In genomic region chr11:976431-977160, GRCh38 we compare ENCODE assay signal across 13 cellular contexts. TPM values are rescaled to one million over a fixed set of nuclear protein-coding genes. Genes with fewer than 3 reads are reported as not detected.
DNase-seq lines count a peak whose midpoint lies in the region; ATAC-seq and TF ChIP-seq lines count a peak whose summit lies in the region.
"Had no signal": no experiment of that assay in that cellular context is flagged by ENCODE, and none has a peak within 500 bp of the region (broad histone marks: within the 10 kb centered on the region; RNA-seq: fewer than 3 reads in every experiment).

No MANE protein-coding gene starts in this region.

- ATAC-seq in WTC11 (no peak), GM21529 (IDR thresholded peaks at IDR 0.05; ENCODE audit: unreplicated experiment) (no peak), HG03025 (IDR thresholded peaks at IDR 0.05; ENCODE audit: low FRiP score, unreplicated experiment) (no peak)
- peak; percentile 60 for ATAC-seq in stimulated activated naive CD8-positive, alpha-beta T cell treated with anti-CD3 and anti-CD28 coated beads, Interleukin-15, amount 100 ng/mL, for 72 hours

- DNase-seq in activated gamma-delta T cell treated with Interleukin-2 at 50 U/mL for 16 hours: peak; percentile 17
- no peak for DNase-seq in activated gamma-delta T cell (lab: John Stamatoyannopoulos, UW)
- DNase-seq in WTC11 (ENCODE audit: low spot score): no peak
- no peak for DNase-seq in glutamatergic neuron
- DNase-seq in stimulated activated naive CD8-positive, alpha-beta T cell treated with anti-CD3 and anti-CD28 coated beads, Interleukin-15, amount 100 ng/mL, for 72 hours: no peak
- no peak for DNase-seq in NCI-H510A treated with DMSO at 0.1 percent for 48 hours (lab: John Stamatoyannopoulos, UW)
- DNase-seq: activated CD8-positive, alpha-beta memory T cell treated with anti-CD3 and anti-CD28 coated beads, Interleukin-2, amount 50 U/mL, for 48 hours; stimulated activated CD4-positive, alpha-beta T cell treated with anti-CD3 and anti-CD28 coated beads, Interleukin-4, amount 100 ng/mL, for 4 hours; T-helper 1 cell; uterus had no signal

- H3K27ac Mint-ChIP-seq in WTC11: peak overlapping the region; percentile 65; the same call in 1 of the 2 replicates
- peak overlapping the region; percentile 22 for H3K27ac Mint-ChIP-seq in glutamatergic neuron (ENCODE audit: unreplicated experiment)
- H3K27ac Mint-ChIP-seq in stimulated activated naive CD8-positive, alpha-beta T cell treated with anti-CD3 and anti-CD28 coated beads, Interleukin-15, amount 100 ng/mL, for 72 hours: no peak overlapping the region

- TF ChIP-seq CTCF in WTC11 (IDR thresholded peaks at IDR 0.05) (no peak), glutamatergic neuron (IDR thresholded peaks at IDR 0.05; ENCODE audit: partially characterized antibody, unreplicated experiment) (no peak)

- H3K4me3 Mint-ChIP-seq in WTC11 (no peak overlapping the region), glutamatergic neuron (ENCODE audit: unreplicated experiment) (no peak overlapping the region)
- no peak overlapping the region for H3K4me3 Mint-ChIP-seq in stimulated activated naive CD8-positive, alpha-beta T cell treated with anti-CD3 and anti-CD28 coated beads, Interleukin-15, amount 100 ng/mL, for 72 hours
- H3K4me3 Mint-ChIP-seq: nephron had no signal

- peaks cover 33% of the 10 kb centered on the region for H3K36me3 Mint-ChIP-seq in WTC11
- no peaks in the 10 kb centered on the region for H3K36me3 Mint-ChIP-seq in glutamatergic neuron (ENCODE audit: unreplicated experiment)

- no peaks in the 10 kb centered on the region for H3K9me3 Mint-ChIP-seq in WTC11
- peaks cover 21% of the 10 kb centered on the region for H3K9me3 Mint-ChIP-seq in glutamatergic neuron (ENCODE audit: unreplicated experiment)
- H3K9me3 Mint-ChIP-seq in stimulated activated naive CD8-positive, alpha-beta T cell treated with anti-CD3 and anti-CD28 coated beads, Interleukin-15, amount 100 ng/mL, for 72 hours: no peaks in the 10 kb centered on the region
- H3K9me3 Mint-ChIP-seq: nephron had no signal

- CTCF ChIA-PET in WTC11 (lab: Charles Lee): interaction anchor here (1.0 to 4.2 kb wide), 5 partner anchors 31 to 82 kb away, joined by 4 to 29 read pairs (median 12); partner anchors contain the start of gene CHID1

- H3K27me3 Mint-ChIP-seq in WTC11 (ENCODE audit: low read depth): no peaks in the 10 kb centered on the region
- peaks cover 21% of the 10 kb centered on the region for H3K27me3 Mint-ChIP-seq in glutamatergic neuron (ENCODE audit: unreplicated experiment)
- H3K27me3 Mint-ChIP-seq in stimulated activated naive CD8-positive, alpha-beta T cell treated with anti-CD3 and anti-CD28 coated beads, Interleukin-15, amount 100 ng/mL, for 72 hours: no peaks in the 10 kb centered on the region

- POLR2A ChIA-PET in WTC11 (lab: Charles Lee): interaction anchor here (1.2 kb wide), 1 partner anchor 65 kb away, joined by 4 read pairs; the partner anchor contains the start of gene CHID1

- H3K4me1 Mint-ChIP-seq in WTC11: peaks cover 12% of the 10 kb centered on the region
- H3K4me1 Mint-ChIP-seq in glutamatergic neuron (ENCODE audit: low read depth, unreplicated experiment): peaks cover 34% of the 10 kb centered on the region
- H3K4me1 Mint-ChIP-seq in stimulated activated naive CD8-positive, alpha-beta T cell treated with anti-CD3 and anti-CD28 coated beads, Interleukin-15, amount 100 ng/mL, for 72 hours: peaks cover 41% of the 10 kb centered on the region

TF ChIP-seq in WTC11, 78 proteins besides CTCF, POLR2A, EP300 and RAD21:
- no peak for TF ChIP-seq CBFB (CRISPR knock-in tag; IDR thresholded peaks at IDR 0.05; ENCODE audit: low read depth)
- TF ChIP-seq SMAD4 (CRISPR knock-in tag; IDR thresholded peaks at IDR 0.05): no peak
- no peak for TF ChIP-seq JUN (CRISPR knock-in tag; IDR thresholded peaks at IDR 0.05)
- TF ChIP-seq, protein P1, sequence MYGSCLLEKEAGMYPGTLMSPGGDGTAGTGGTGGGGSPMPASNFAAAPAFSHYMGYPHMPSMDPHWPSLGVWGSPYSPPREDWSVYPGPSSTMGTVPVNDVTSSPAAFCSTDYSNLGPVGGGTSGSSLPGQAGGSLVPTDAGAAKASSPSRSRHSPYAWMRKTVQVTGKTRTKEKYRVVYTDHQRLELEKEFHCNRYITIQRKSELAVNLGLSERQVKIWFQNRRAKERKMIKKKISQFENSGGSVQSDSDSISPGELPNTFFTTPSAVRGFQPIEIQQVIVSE (CRISPR knock-in tag; IDR thresholded peaks at IDR 0.05; ENCODE audit: borderline replicate concordance): no peak
- no peak for TF ChIP-seq USF2 (CRISPR knock-in tag; IDR thresholded peaks at IDR 0.05)
- TF ChIP-seq, protein P2, sequence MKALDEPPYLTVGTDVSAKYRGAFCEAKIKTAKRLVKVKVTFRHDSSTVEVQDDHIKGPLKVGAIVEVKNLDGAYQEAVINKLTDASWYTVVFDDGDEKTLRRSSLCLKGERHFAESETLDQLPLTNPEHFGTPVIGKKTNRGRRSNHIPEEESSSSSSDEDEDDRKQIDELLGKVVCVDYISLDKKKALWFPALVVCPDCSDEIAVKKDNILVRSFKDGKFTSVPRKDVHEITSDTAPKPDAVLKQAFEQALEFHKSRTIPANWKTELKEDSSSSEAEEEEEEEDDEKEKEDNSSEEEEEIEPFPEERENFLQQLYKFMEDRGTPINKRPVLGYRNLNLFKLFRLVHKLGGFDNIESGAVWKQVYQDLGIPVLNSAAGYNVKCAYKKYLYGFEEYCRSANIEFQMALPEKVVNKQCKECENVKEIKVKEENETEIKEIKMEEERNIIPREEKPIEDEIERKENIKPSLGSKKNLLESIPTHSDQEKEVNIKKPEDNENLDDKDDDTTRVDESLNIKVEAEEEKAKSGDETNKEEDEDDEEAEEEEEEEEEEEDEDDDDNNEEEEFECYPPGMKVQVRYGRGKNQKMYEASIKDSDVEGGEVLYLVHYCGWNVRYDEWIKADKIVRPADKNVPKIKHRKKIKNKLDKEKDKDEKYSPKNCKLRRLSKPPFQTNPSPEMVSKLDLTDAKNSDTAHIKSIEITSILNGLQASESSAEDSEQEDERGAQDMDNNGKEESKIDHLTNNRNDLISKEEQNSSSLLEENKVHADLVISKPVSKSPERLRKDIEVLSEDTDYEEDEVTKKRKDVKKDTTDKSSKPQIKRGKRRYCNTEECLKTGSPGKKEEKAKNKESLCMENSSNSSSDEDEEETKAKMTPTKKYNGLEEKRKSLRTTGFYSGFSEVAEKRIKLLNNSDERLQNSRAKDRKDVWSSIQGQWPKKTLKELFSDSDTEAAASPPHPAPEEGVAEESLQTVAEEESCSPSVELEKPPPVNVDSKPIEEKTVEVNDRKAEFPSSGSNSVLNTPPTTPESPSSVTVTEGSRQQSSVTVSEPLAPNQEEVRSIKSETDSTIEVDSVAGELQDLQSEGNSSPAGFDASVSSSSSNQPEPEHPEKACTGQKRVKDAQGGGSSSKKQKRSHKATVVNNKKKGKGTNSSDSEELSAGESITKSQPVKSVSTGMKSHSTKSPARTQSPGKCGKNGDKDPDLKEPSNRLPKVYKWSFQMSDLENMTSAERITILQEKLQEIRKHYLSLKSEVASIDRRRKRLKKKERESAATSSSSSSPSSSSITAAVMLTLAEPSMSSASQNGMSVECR (CRISPR knock-in tag; IDR thresholded peaks at IDR 0.05; ENCODE audit: borderline replicate concordance): no peak
- TF ChIP-seq ZNF219 (CRISPR knock-in tag; IDR thresholded peaks at IDR 0.05; ENCODE audit: borderline replicate concordance): no peak
- TF ChIP-seq RELA (CRISPR knock-in tag; IDR thresholded peaks at IDR 0.05; ENCODE audit: borderline replicate concordance): no peak
- TF ChIP-seq ZNF317 (CRISPR knock-in tag; IDR thresholded peaks at IDR 0.05; ENCODE audit: borderline replicate concordance, low read depth): no peak
- no peak for TF ChIP-seq ATF2 (CRISPR knock-in tag; IDR thresholded peaks at IDR 0.05; ENCODE audit: borderline replicate concordance, low read depth)
- no peak for TF ChIP-seq TCF7 (CRISPR knock-in tag; IDR thresholded peaks at IDR 0.05; ENCODE audit: low read depth)
- TF ChIP-seq NR3C1 (CRISPR knock-in tag; conservative IDR thresholded peaks at IDR 0.05; ENCODE audit: low read depth): no peak
- TF ChIP-seq ERG (CRISPR knock-in tag; IDR thresholded peaks at IDR 0.05): no peak

RNA-seq across cellular contexts. Expression of gene AP2A2, which starts 50.9 kb away (rescaled TPM):
- 47.1 to 52.3 TPM (median 51.0 TPM) in 3 replicates for total RNA-seq in WTC11 (2021)
- total RNA-seq in glutamatergic neuron (ENCODE audit: unreplicated experiment): 228 TPM

RNA-seq across cellular contexts. Expression of gene MUC6, which starts 59.9 kb away (rescaled TPM):
- 0.05 to 0.13 TPM (median 0.07 TPM) in 3 replicates for total RNA-seq in WTC11 (2021)
- total RNA-seq in glutamatergic neuron (ENCODE audit: unreplicated experiment): not detected

Comparison
In these comparisons a context has a peak if more than half of its experiments do, and no peak if none do; other contexts are left out.
1. H3K27ac Mint-ChIP-seq: peak in WTC11 (single experiment) and glutamatergic neuron (single experiment); none in stimulated activated naive CD8-positive, alpha-beta T cell treated with anti-CD3 and anti-CD28 coated beads, Interleukin-15, amount 100 ng/mL, for 72 hours (0 of 2).